Comparison of ENCODE assay signal across 33 cellular contexts in genomic region chr2:88144271-88144670, GRCh38. TPM values are rescaled to one million over a fixed set of nuclear protein-coding genes. Genes with fewer than 3 reads are reported as not detected.
"Had no signal": no experiment of that assay in that cellular context is flagged by ENCODE, and none has a peak within 500 bp of the region (broad histone marks: within the 10 kb centered on the region; RNA-seq: fewer than 3 reads in every experiment).

No MANE protein-coding gene starts in this region.

- H3K27me3 ChIP-seq: ascending aorta, cardiac muscle cell had no signal

- H3K36me3 ChIP-seq: ascending aorta, cardiac muscle cell had no signal

- H3K4me1 ChIP-seq: ascending aorta had no signal

- ATAC-seq: activated CD8-positive, alpha-beta T cell treated with anti-CD3 and anti-CD28 coated beads for 36 hours; activated naive CD8-positive, alpha-beta T cell treated with anti-CD3 and anti-CD28 coated beads, Interleukin-2, amount 50 U/mL, for 24 hours; activated T-cell treated with anti-CD3 and anti-CD28 coated beads, Interleukin-2, amount 50 U/mL, for 4 hours; activated T-cell treated with anti-CD3 and anti-CD28 coated beads, Interleukin-2, amount 50 U/mL, for 72 hours; activated T-helper 17 cell treated with anti-CD3 and anti-CD28 coated beads, Interleukin-2, amount 50 U/mL, for 72 hours had no signal

- H3K4me3 ChIP-seq: ascending aorta, cardiac muscle cell had no signal

- FAIRE-seq: bronchial epithelial cell, TTC549 had no signal

- H3K27ac ChIP-seq: ascending aorta, cardiac muscle cell, VCaP had no signal

- DNase-seq: activated B cell treated with CpG ODN at 0.5 μM for 24 hours; activated CD4-positive, alpha-beta memory T cell treated with anti-CD3 and anti-CD28 coated beads for 36 hours; activated CD4-positive, alpha-beta T cell treated with anti-CD3 and anti-CD28 coated beads for 4 hours; activated CD4-positive, alpha-beta T cell treated with anti-CD3 and anti-CD28 coated beads, Interleukin-2, amount 10 ng/mL, durations not matched to agents 24 days and 14 days; activated CD4-positive, alpha-beta T cell treated with anti-CD3 and anti-CD28 coated beads, Interleukin-2, amount 50 U/mL, for 1 hour; activated CD4-positive, alpha-beta T cell treated with anti-CD3 and anti-CD28 coated beads, Interleukin-2, amount 50 U/mL, for 4 hours; activated CD4-positive, CD25-positive, alpha-beta regulatory T cell treated with anti-CD3 and anti-CD28 coated beads, Interleukin-2, amount 50 U/mL, for 72 hours; activated CD8-positive, alpha-beta memory T cell treated with anti-CD3 and anti-CD28 coated beads, Interleukin-2, amount 50 U/mL, for 4 hours; activated CD8-positive, alpha-beta T cell treated with anti-CD3 and anti-CD28 coated beads for 36 hours; activated gamma-delta T cell; activated naive CD4-positive, alpha-beta T cell treated with anti-CD3 and anti-CD28 coated beads, Interleukin-2, amount 10 ng/mL, durations not matched to agents 7 days and 5 days; activated naive CD4-positive, alpha-beta T cell treated with Interleukin-2 at 50 U/mL for 16 hours; activated naive CD8-positive, alpha-beta T cell treated with anti-CD3 and anti-CD28 coated beads, Interleukin-2, amount 10 ng/mL, durations not matched to agents 7 days and 5 days; activated naive CD8-positive, alpha-beta T cell treated with anti-CD3 and anti-CD28 coated beads, Interleukin-2, amount 50 U/mL, for 24 hours; activated T-cell treated with anti-CD3 and anti-CD28 coated beads for 4 hours; activated T-cell treated with anti-CD3 and anti-CD28 coated beads, Interleukin-2, amount 50 U/mL, for 1 hour; activated T-cell treated with anti-CD3 and anti-CD28 coated beads, Interleukin-2, amount 50 U/mL, for 4 hours; activated T-cell treated with anti-CD3 and anti-CD28 coated beads, Interleukin-2, amount 50 U/mL, for 72 hours; amygdala; anterior cingulate cortex; caudate nucleus; SW 1271; T-helper 1 cell; T-helper 2 cell; T-helper 9 cell had no signal

RNA-seq across cellular contexts. Expression of gene FABP1, which starts 16.4 kb away (rescaled TPM):
- total RNA-seq: activated B cell treated with CpG ODN at 0.5 μM for 24 hours; activated CD4-positive, alpha-beta memory T cell treated with anti-CD3 and anti-CD28 coated beads for 36 hours; activated CD4-positive, alpha-beta T cell treated with anti-CD3 and anti-CD28 coated beads, Interleukin-2, amount 10 ng/mL, durations not matched to agents 24 days and 14 days; activated CD8-positive, alpha-beta memory T cell treated with anti-CD3 and anti-CD28 coated beads for 36 hours; activated CD8-positive, alpha-beta T cell treated with anti-CD3 and anti-CD28 coated beads for 36 hours; activated naive CD8-positive, alpha-beta T cell treated with anti-CD3 and anti-CD28 coated beads, Interleukin-2, amount 10 ng/mL, durations not matched to agents 7 days and 5 days; activated T-cell treated with anti-CD3 and anti-CD28 coated beads, Interleukin-2, amount 50 U/mL, for 72 hours; activated T-helper 1 cell treated with anti-CD3 and anti-CD28 coated beads, Interleukin-12 subunit alpha, Interleukin-12 subunit beta, Interleukin-2, Interleukin-4 antibody, amounts not matched to agents 30 ng/mL and 10 ng/mL and 1 ng/mL, durations not matched to agents 14 hours and 24 hours and 36 hours; activated T-helper 17 cell treated with anti-CD3 and anti-CD28 coated beads, Interleukin-2, amount 50 U/mL, for 72 hours; ascending aorta; bronchial epithelial cell; cardiac muscle cell had no signal
